18 cellular contexts compared by ENCODE assay signal in genomic region chr16:49763826-49764225, GRCh38.
"Had no signal": no experiment of that assay in that cellular context is flagged by ENCODE, and none has a peak within 500 bp of the region (broad histone marks: within the 10 kb centered on the region; RNA-seq: fewer than 3 reads in every experiment).

No MANE protein-coding gene starts in this region.

- H3K27ac Mint-ChIP-seq: activated CD4-positive, alpha-beta T cell treated with anti-CD3 and anti-CD28 coated beads, Interleukin-2, amount 10 ng/mL, durations not matched to agents 7 days and 5 days; activated CD8-positive, alpha-beta T cell treated with anti-CD3 and anti-CD28 coated beads, Interleukin-2, amount 10 ng/mL, durations not matched to agents 7 days and 5 days; activated naive CD4-positive, alpha-beta T cell treated with anti-CD3 and anti-CD28 coated beads for 36 hours; activated T-cell treated with anti-CD3 and anti-CD28 coated beads, Interleukin-2, amount 50 U/mL, for 24 hours; dendritic cell treated with granulocyte-macrophage colony-stimulating factor and Interleukin-4, amounts not matched to agents 40 ng/mL and 50 ng/mL, for 4 days; stimulated activated naive B cell treated with anti-CD40 and anti-IgM and Interleukin-4, amounts not matched to agents 10 μg/mL and 1 μg/mL and 100 μg/mL, for 72 hours had no signal

- H3K4me1 Mint-ChIP-seq: activated CD4-positive, alpha-beta T cell treated with anti-CD3 and anti-CD28 coated beads, Interleukin-2, amount 10 ng/mL, durations not matched to agents 7 days and 5 days; stimulated activated naive B cell treated with anti-CD40 and anti-IgM and Interleukin-4, amounts not matched to agents 10 μg/mL and 1 μg/mL and 100 μg/mL, for 72 hours had no signal

- H3K9me3 ChIP-seq: neutrophil, pancreas, right lobe of liver, thyroid gland, uterus had no signal

- H3K4me3 Mint-ChIP-seq: activated CD4-positive, alpha-beta T cell treated with anti-CD3 and anti-CD28 coated beads, Interleukin-2, amount 10 ng/mL, durations not matched to agents 7 days and 5 days; activated CD8-positive, alpha-beta T cell treated with anti-CD3 and anti-CD28 coated beads, Interleukin-2, amount 10 ng/mL, durations not matched to agents 7 days and 5 days; activated naive CD4-positive, alpha-beta T cell treated with anti-CD3 and anti-CD28 coated beads for 36 hours; activated T-cell treated with anti-CD3 and anti-CD28 coated beads, Interleukin-2, amount 50 U/mL, for 24 hours; dendritic cell treated with granulocyte-macrophage colony-stimulating factor and Interleukin-4, amounts not matched to agents 40 ng/mL and 50 ng/mL, for 4 days; stimulated activated naive B cell treated with anti-CD40 and anti-IgM and Interleukin-4, amounts not matched to agents 10 μg/mL and 1 μg/mL and 100 μg/mL, for 72 hours had no signal

- H3K27ac ChIP-seq: neutrophil, pancreas, right lobe of liver, thyroid gland, uterus had no signal

- H3K27me3 ChIP-seq: neutrophil, pancreas, right lobe of liver, thyroid gland, uterus had no signal

- FAIRE-seq: keratinocyte, pancreas had no signal

- H3K9me3 Mint-ChIP-seq: activated CD4-positive, alpha-beta T cell treated with anti-CD3 and anti-CD28 coated beads, Interleukin-2, amount 10 ng/mL, durations not matched to agents 7 days and 5 days; activated naive CD4-positive, alpha-beta T cell treated with anti-CD3 and anti-CD28 coated beads for 36 hours; activated T-cell treated with anti-CD3 and anti-CD28 coated beads, Interleukin-2, amount 50 U/mL, for 24 hours; dendritic cell treated with granulocyte-macrophage colony-stimulating factor and Interleukin-4, amounts not matched to agents 40 ng/mL and 50 ng/mL, for 4 days; stimulated activated naive B cell treated with anti-CD40 and anti-IgM and Interleukin-4, amounts not matched to agents 10 μg/mL and 1 μg/mL and 100 μg/mL, for 72 hours had no signal

- H3K27me3 Mint-ChIP-seq: activated CD4-positive, alpha-beta T cell treated with anti-CD3 and anti-CD28 coated beads, Interleukin-2, amount 10 ng/mL, durations not matched to agents 7 days and 5 days; activated T-cell treated with anti-CD3 and anti-CD28 coated beads, Interleukin-2, amount 50 U/mL, for 24 hours; dendritic cell treated with granulocyte-macrophage colony-stimulating factor and Interleukin-4, amounts not matched to agents 40 ng/mL and 50 ng/mL, for 4 days; stimulated activated naive B cell treated with anti-CD40 and anti-IgM and Interleukin-4, amounts not matched to agents 10 μg/mL and 1 μg/mL and 100 μg/mL, for 72 hours had no signal

- H3K4me1 ChIP-seq: pancreas, right lobe of liver, uterus had no signal

- H3K36me3 ChIP-seq: neutrophil, pancreas, right lobe of liver, thyroid gland, uterus had no signal

- DNase-seq: activated CD4-positive, alpha-beta T cell treated with anti-CD3 and anti-CD28 coated beads, Interleukin-2, amount 10 ng/mL, durations not matched to agents 7 days and 5 days; activated CD8-positive, alpha-beta T cell treated with anti-CD3 and anti-CD28 coated beads, Interleukin-2, amount 10 ng/mL, durations not matched to agents 7 days and 5 days; activated naive CD4-positive, alpha-beta T cell treated with anti-CD3 and anti-CD28 coated beads for 36 hours; activated T-cell treated with anti-CD3 and anti-CD28 coated beads, Interleukin-2, amount 50 U/mL, for 24 hours; effector memory CD4-positive, alpha-beta T cell; foreskin fibroblast; hypothalamus; mammary epithelial cell; pancreas; right lobe of liver; stimulated activated naive B cell treated with anti-CD40 and anti-IgM and Interleukin-4, amounts not matched to agents 10 μg/mL and 1 μg/mL and 100 μg/mL, for 72 hours; T1000; thyroid gland; uterus had no signal

- H3K36me3 Mint-ChIP-seq: stimulated activated naive B cell treated with anti-CD40 and anti-IgM and Interleukin-4, amounts not matched to agents 10 μg/mL and 1 μg/mL and 100 μg/mL, for 72 hours had no signal

- ATAC-seq: activated CD4-positive, CD25-positive, alpha-beta regulatory T cell treated with anti-CD3 and anti-CD28 coated beads, Interleukin-2, amount 50 U/mL, for 24 hours; activated CD8-positive, alpha-beta T cell treated with anti-CD3 and anti-CD28 coated beads, Interleukin-2, amount 10 ng/mL, durations not matched to agents 7 days and 5 days; pancreas; right lobe of liver; stimulated activated naive B cell treated with anti-CD40 and anti-IgM and Interleukin-4, amounts not matched to agents 10 μg/mL and 1 μg/mL and 100 μg/mL, for 72 hours had no signal

- H3K4me3 ChIP-seq: pancreas, right lobe of liver, thyroid gland, uterus had no signal
